In the genomic region with DNA sequence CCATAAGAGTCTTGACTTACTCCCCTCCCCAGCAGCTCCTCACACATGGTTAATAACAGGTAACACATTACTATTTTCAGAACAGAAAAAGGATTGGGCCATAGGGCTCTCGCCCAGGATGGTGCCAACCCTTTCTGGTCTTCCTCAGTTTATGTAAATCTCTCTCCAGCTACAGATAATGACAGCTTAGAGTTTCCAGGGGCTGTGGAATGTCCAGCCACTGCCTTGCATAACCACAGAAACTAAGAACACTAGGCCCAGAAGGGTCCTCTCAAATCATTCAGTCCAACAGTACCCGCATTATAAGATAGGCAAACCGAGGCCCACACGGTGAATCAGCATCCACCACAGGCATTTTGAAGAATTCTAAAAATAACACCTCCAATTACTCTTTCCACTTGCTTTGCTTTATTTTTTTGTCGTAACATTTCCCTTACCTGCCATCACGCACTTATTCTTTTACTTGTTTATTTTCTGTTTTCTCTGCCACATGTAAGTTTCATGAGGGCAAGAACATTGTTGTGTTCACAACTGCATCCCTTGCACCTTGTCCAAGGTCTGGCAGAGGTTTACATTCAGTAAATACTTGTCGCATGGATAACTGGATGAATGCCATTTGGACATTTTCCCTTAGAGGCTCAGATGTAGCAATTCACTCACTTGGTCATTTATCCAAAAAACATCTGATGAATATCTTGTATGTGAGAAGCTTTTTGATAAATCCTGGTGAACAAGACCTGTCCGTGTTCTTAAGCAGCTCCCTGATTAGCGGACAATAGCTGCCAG, we compare ENCODE assay signal across 12 cellular contexts. TPM values are rescaled to one million over a fixed set of nuclear protein-coding genes. Genes with fewer than 3 reads are reported as not detected.
DNase-seq lines count a peak whose midpoint lies in the region; ATAC-seq, FAIRE-seq and TF ChIP-seq lines count a peak whose summit lies in the region.
"Had no signal": no experiment of that assay in that cellular context is flagged by ENCODE, and none has a peak within 500 bp of the region (broad histone marks: within the 10 kb centered on the region; RNA-seq: fewer than 3 reads in every experiment).

No MANE protein-coding gene starts in this region.

- no peaks in the 10 kb centered on the region for H4K20me1 ChIP-seq in HCT116 (ENCODE audit: insufficient read depth)
- H4K20me1 ChIP-seq in keratinocyte (ENCODE audit: control insufficient read depth, extremely low read depth, insufficient read depth, low read length) = no peaks in the 10 kb centered on the region

- H3K9me3 ChIP-seq in HCT116 (ENCODE audit: control insufficient read depth in 1 of 2, insufficient read depth in 1 of 2, low read depth in 1 of 2, low read length in 2 of 2) (no peaks in the 10 kb centered on the region), keratinocyte (ENCODE audit: control insufficient read depth, low read depth, low read length) (no peaks in the 10 kb centered on the region)
- H3K9me3 ChIP-seq in CD8-positive, alpha-beta memory T cell (ENCODE audit: low read length) = no peaks in the 10 kb centered on the region
- H3K9me3 ChIP-seq: vagina had no signal

- TF ChIP-seq RAD21 in HCT116 (IDR thresholded peaks at IDR 0.05; ENCODE audit: low read depth) = no peak

- BruUV-seq in HCT116 (replicated peaks; lab: Mats Ljungman, UMichigan) = no TSS peak

- RAD21 ChIA-PET in HCT116 (lab: Charles Lee; ENCODE audit: low non-redundant PET in 1 of 2, low total read pairs in 2 of 2, uncharacterized antibody in 2 of 2, unreplicated experiment in 2 of 2) = interaction anchor here in 1 of 2 experiments (0.7 to 1.0 kb wide), 2 partner anchors 10 to 82 kb away, joined by 3 read pairs; no protein-coding TSS in a partner anchor

- peaks cover 13 to 36% (median 26%) of the 10 kb centered on the region in 3 donors for H3K4me1 Mint-ChIP-seq in CD8-positive, alpha-beta memory T cell

- H3K27me3 ChIP-seq in ACC112 (ENCODE audit: insufficient read depth, low read length) (no peaks in the 10 kb centered on the region), HCT116 (ENCODE audit: insufficient read depth, low read length) (no peaks in the 10 kb centered on the region), keratinocyte (ENCODE audit: control insufficient read depth, extremely low read depth, insufficient read depth, low read length) (no peaks in the 10 kb centered on the region)
- H3K27me3 ChIP-seq in CD8-positive, alpha-beta memory T cell (ENCODE audit: insufficient read depth, low read length, poor library complexity, severe bottlenecking) = no peaks in the 10 kb centered on the region
- H3K27me3 ChIP-seq: vagina had no signal

- no peak; the same call in 1 of the 2 replicates for ATAC-seq in HCT116
- ATAC-seq in activated naive CD4-positive, alpha-beta T cell treated with anti-CD3 and anti-CD28 coated beads, Interleukin-2, amount 50 U/mL, for 72 hours = peak; percentile 40 to 80
- no peak for ATAC-seq in GM21447 (IDR thresholded peaks at IDR 0.05; ENCODE audit: unreplicated experiment)
- ATAC-seq in HG02763 (IDR thresholded peaks at IDR 0.05; ENCODE audit: unreplicated experiment) = no peak

- H3K4me3 Mint-ChIP-seq in CD8-positive, alpha-beta memory T cell = no peak overlapping the region

- no peaks in the 10 kb centered on the region for H3K9me2 ChIP-seq in HCT116 (ENCODE audit: insufficient read depth)

- peak overlapping the region; percentile 55 for H3K27ac ChIP-seq in ACC112 (ENCODE audit: low read depth, low read length)
- H3K27ac ChIP-seq in HCT116 (ENCODE audit: low read depth, low read length) = no peak overlapping the region
- no peak overlapping the region for H3K27ac ChIP-seq in keratinocyte (ENCODE audit: control insufficient read depth, insufficient read depth, low read length)
- no peak overlapping the region for H3K27ac ChIP-seq in CD8-positive, alpha-beta memory T cell (ENCODE audit: low read depth, low read length)

- H3K27ac Mint-ChIP-seq in activated naive CD4-positive, alpha-beta T cell treated with anti-CD3 and anti-CD28 coated beads, Interleukin-2, amount 50 U/mL, for 72 hours = peak overlapping the region in 1 of 2 donors; percentile 87
- peak overlapping the region in 2 of 8 donors; percentile 48 to 75 for H3K27ac Mint-ChIP-seq in CD8-positive, alpha-beta memory T cell

- no peaks in the 10 kb centered on the region for H3K9me1 ChIP-seq in keratinocyte (ENCODE audit: control insufficient read depth, extremely low read depth, insufficient read depth, low read length)

- no peak overlapping the region for H3K9ac ChIP-seq in HCT116 (ENCODE audit: low read length)
- no peak overlapping the region for H3K9ac ChIP-seq in keratinocyte (ENCODE audit: control insufficient read depth, extremely low read depth, insufficient read depth, low read length)

- H3K4me3 ChIP-seq in ACC112 (ENCODE audit: low read depth, low read length) (peak overlapping the region; percentile 12), HCT116 (replicated peaks in 1 of 2; ENCODE audit: low read depth in 1 of 2, low read length in 2 of 2) (no peak overlapping the region), keratinocyte (ENCODE audit: control insufficient read depth in 2 of 3, extremely low read depth in 1 of 3, insufficient read depth in 2 of 3, low read depth in 1 of 3, low read length in 3 of 3) (no peak overlapping the region)
- no peak overlapping the region for H3K4me3 ChIP-seq in CD8-positive, alpha-beta memory T cell (ENCODE audit: low read length)
- H3K4me3 ChIP-seq: vagina had no signal

- H3K36me3 Mint-ChIP-seq in activated naive CD4-positive, alpha-beta T cell treated with anti-CD3 and anti-CD28 coated beads, Interleukin-2, amount 50 U/mL, for 72 hours = no peaks in the 10 kb centered on the region
- no peaks in the 10 kb centered on the region for H3K36me3 Mint-ChIP-seq in CD8-positive, alpha-beta memory T cell

- H3K36me3 ChIP-seq in ACC112 (ENCODE audit: insufficient read depth, low read length) (no peaks in the 10 kb centered on the region), HCT116 (ENCODE audit: control insufficient read depth in 1 of 2, insufficient read depth in 2 of 2, low read length in 2 of 2) (no peaks in the 10 kb centered on the region), keratinocyte (ENCODE audit: control insufficient read depth in 2 of 2, extremely low read depth in 1 of 2, insufficient read depth in 2 of 2, low read length in 2 of 2) (no peaks in the 10 kb centered on the region)
- no peaks in the 10 kb centered on the region for H3K36me3 ChIP-seq in CD8-positive, alpha-beta memory T cell (ENCODE audit: insufficient read depth, low read length)
- H3K36me3 ChIP-seq: vagina had no signal

- CTCF ChIA-PET in HCT116 (lab: Charles Lee) = interaction anchor here (1.4 kb wide), 1 partner anchor 82 kb away, joined by 7 read pairs; no protein-coding TSS in a partner anchor
- CTCF ChIA-PET in CD8-positive, alpha-beta memory T cell (lab: Charles Lee) = interaction anchor here (1.0 to 1.3 kb wide), 5 partner anchors 9 to 36 kb away, joined by 3 to 4 read pairs (median 3); partner anchors contain the start of gene SYS1

- H3K79me2 ChIP-seq in ACC112 (ENCODE audit: control insufficient read depth, insufficient read depth, low read length, unreplicated experiment) (no peaks in the 10 kb centered on the region), HCT116 (ENCODE audit: insufficient read depth, low read length) (no peaks in the 10 kb centered on the region), keratinocyte (ENCODE audit: control insufficient read depth, insufficient read depth, low read length) (no peaks in the 10 kb centered on the region)

- POLR2A ChIA-PET in HCT116 (lab: Charles Lee) = interaction anchor here (1.0 to 1.2 kb wide), 2 partner anchors 8 to 24 kb away, joined by 4 read pairs; partner anchors contain the start of gene TP53TG5
- POLR2A ChIA-PET in CD8-positive, alpha-beta memory T cell (lab: Charles Lee) = no interaction called here

- H3K9me3 Mint-ChIP-seq in activated naive CD4-positive, alpha-beta T cell treated with anti-CD3 and anti-CD28 coated beads, Interleukin-2, amount 50 U/mL, for 72 hours = no peaks in the 10 kb centered on the region
- no peaks in the 10 kb centered on the region for H3K9me3 Mint-ChIP-seq in CD8-positive, alpha-beta memory T cell

- H3K4me2 ChIP-seq in HCT116 (ENCODE audit: low read length) = peak overlapping the region; percentile 49
- H3K4me2 ChIP-seq in keratinocyte (ENCODE audit: control insufficient read depth, extremely low read depth, insufficient read depth, low read depth, low read length) = peak overlapping the region; percentile 72

- H3K27me3 Mint-ChIP-seq in CD8-positive, alpha-beta memory T cell = no peaks in the 10 kb centered on the region

- DNase-seq in HCT116 (ENCODE audit: low read depth, low spot score) = no peak
- DNase-seq in activated naive CD4-positive, alpha-beta T cell treated with anti-CD3 and anti-CD28 coated beads, Interleukin-2, amount 50 U/mL, for 72 hours (ENCODE audit: low spot score in 2 of 2) = no peak
- no peak for DNase-seq in keratinocyte (ENCODE audit: low read depth, low spot score)
- no peak for DNase-seq in NOMO-1 (lab: John Stamatoyannopoulos, UW; ENCODE audit: unreplicated experiment in 2 of 2)
- no peak for DNase-seq in CD8-positive, alpha-beta memory T cell
- DNase-seq: COR-L47, NCI-H2081, SHP77 had no signal

- peaks cover 44% of the 10 kb centered on the region for H3K4me1 ChIP-seq in ACC112 (ENCODE audit: control insufficient read depth, insufficient read depth, low read length, unreplicated experiment)
- H3K4me1 ChIP-seq in HCT116 (ENCODE audit: control insufficient read depth in 1 of 2, insufficient read depth in 2 of 2, low read length in 2 of 2) = peaks cover 42 to 53% of the 10 kb centered on the region in 2 experiments
- peaks cover 40% of the 10 kb centered on the region for H3K4me1 ChIP-seq in keratinocyte (ENCODE audit: control insufficient read depth, extremely low read depth, insufficient read depth, low read length)
- H3K4me1 ChIP-seq in CD8-positive, alpha-beta memory T cell (ENCODE audit: insufficient read depth, low read length) = no peaks in the 10 kb centered on the region

- dilution Hi-C loops in keratinocyte (cut with MboI; ENCODE audit: extremely low pct_ligation_motif_present, low sequenced_read_pairs) = no loop called here

- no peak for FAIRE-seq in keratinocyte (lab: Jason Lieb, UNC)

- TF ChIP-seq CTCF in HCT116 (IDR thresholded peaks at IDR 0.05 in 2 of 3, conservative IDR thresholded peaks at IDR 0.05 in 1 of 3; ENCODE audit: borderline replicate concordance in 1 of 3, insufficient read depth in 1 of 3, low read depth in 2 of 3, low read length in 2 of 3) (no peak), keratinocyte (optimal IDR thresholded peaks at IDR 0.05 in 1 of 3, IDR thresholded peaks at IDR 0.05 in 1 of 3, conservative IDR thresholded peaks at IDR 0.05 in 1 of 3; ENCODE audit: extremely low read depth in 1 of 3, insufficient read depth in 2 of 3, low read length in 3 of 3) (no peak)

- TF ChIP-seq POLR2A in HCT116 (IDR thresholded peaks at IDR 0.05; ENCODE audit: borderline replicate concordance, extremely low read depth, insufficient read depth, insufficient read length) = no peak

- H2AFZ ChIP-seq in ACC112 (ENCODE audit: low read length, unreplicated experiment) (no peak overlapping the region), HCT116 (ENCODE audit: low read depth, low read length, poor library complexity, severe bottlenecking) (no peak overlapping the region), keratinocyte (ENCODE audit: control insufficient read depth, low read length) (no peak overlapping the region)

- intact Hi-C loops in HCT116 (cut with micrococcal nuclease) = no loop called here

RNA-seq across cellular contexts. Expression of gene SDC4, which starts 6.4 kb away (rescaled TPM):
- 100 TPM for total RNA-seq in HCT116 (2021; ENCODE audit: unreplicated experiment)
- 115 and 117 TPM in 2 replicates for polyA plus RNA-seq in HCT116 (2012)
- 10 to 100 TPM; 23.5 to 33.0 TPM for total RNA-seq in activated naive CD4-positive, alpha-beta T cell treated with anti-CD3 and anti-CD28 coated beads, Interleukin-2, amount 50 U/mL, for 72 hours
- polyA plus RNA-seq in keratinocyte = 114 to 206 TPM (median 140 TPM) in 3 replicates
- 28.2 TPM for polyA plus RNA-seq in keratinocyte (2011; ENCODE audit: low read depth)
- polyA plus RNA-seq in keratinocyte (2011; cell fraction: cytosol; rRNA removed) = 68.5 and 78.5 TPM in 2 replicates
- polyA plus RNA-seq in keratinocyte (2011; cell fraction: nucleus; rRNA removed) = 189 and 212 TPM in 2 replicates
- 187 and 229 TPM in 2 replicates for polyA plus RNA-seq in keratinocyte (2012; ENCODE audit: low replicate concordance)
- polyA minus RNA-seq in keratinocyte = 183 to 252 TPM (median 197 TPM) in 3 replicates
- 145 TPM for polyA minus RNA-seq in keratinocyte (2011; cell fraction: cytosol; rRNA and poly(A)+ RNA removed)
- 171 and 233 TPM in 2 replicates for polyA minus RNA-seq in keratinocyte (2011; cell fraction: nucleus; rRNA and poly(A)+ RNA removed)
- total RNA-seq in CD8-positive, alpha-beta memory T cell = 10 to 100 TPM; 91.3 to 98.1 TPM
- polyA plus RNA-seq in CD8-positive, alpha-beta memory T cell = 1.5 TPM

RNA-seq across cellular contexts. Expression of gene SYS1, which starts 8.3 kb away (rescaled TPM):
- total RNA-seq in HCT116 (2021; ENCODE audit: unreplicated experiment) = 20.5 TPM
- 21.2 and 26.3 TPM in 2 replicates for polyA plus RNA-seq in HCT116 (2012)
- 10 to 100 TPM; 28.0 to 33.3 TPM for total RNA-seq in activated naive CD4-positive, alpha-beta T cell treated with anti-CD3 and anti-CD28 coated beads, Interleukin-2, amount 50 U/mL, for 72 hours
- 16.8 to 29.8 TPM (median 22.0 TPM) in 3 replicates for polyA plus RNA-seq in keratinocyte
- polyA plus RNA-seq in keratinocyte (2011; ENCODE audit: low read depth) = 2.4 TPM
- 18.0 and 21.4 TPM in 2 replicates for polyA plus RNA-seq in keratinocyte (2011; cell fraction: cytosol; rRNA removed)
- 17.8 and 20.3 TPM in 2 replicates for polyA plus RNA-seq in keratinocyte (2011; cell fraction: nucleus; rRNA removed)
- 13.0 and 16.6 TPM in 2 replicates for polyA plus RNA-seq in keratinocyte (2012; ENCODE audit: low replicate concordance)
- 41.4 to 75.8 TPM (median 52.7 TPM) in 3 replicates for polyA minus RNA-seq in keratinocyte
- polyA minus RNA-seq in keratinocyte (2011; cell fraction: cytosol; rRNA and poly(A)+ RNA removed) = 55.8 TPM
- polyA minus RNA-seq in keratinocyte (2011; cell fraction: nucleus; rRNA and poly(A)+ RNA removed) = 14.1 and 18.9 TPM in 2 replicates
- total RNA-seq in CD8-positive, alpha-beta memory T cell = 10 to 100 TPM; 48.3 to 54.0 TPM
- polyA plus RNA-seq in CD8-positive, alpha-beta memory T cell = 40.1 TPM

RNA-seq across cellular contexts. Expression of gene TP53TG5, which starts 23.5 kb away (rescaled TPM):
- total RNA-seq in HCT116 (2021; ENCODE audit: unreplicated experiment) = 0.76 TPM
- polyA plus RNA-seq in HCT116 (2012) = 0.34 and 0.64 TPM in 2 replicates
- under 1 TPM; 0.16 to 0.45 TPM for total RNA-seq in activated naive CD4-positive, alpha-beta T cell treated with anti-CD3 and anti-CD28 coated beads, Interleukin-2, amount 50 U/mL, for 72 hours
- not detected in 3 replicates for polyA plus RNA-seq in keratinocyte
- polyA plus RNA-seq in keratinocyte (2011; ENCODE audit: low read depth) = not detected
- not detected in 2 replicates for polyA plus RNA-seq in keratinocyte (2011; cell fraction: cytosol; rRNA removed)
- 0.22 TPM in 1 of 2 replicates, not detected in the other for polyA plus RNA-seq in keratinocyte (2011; cell fraction: nucleus; rRNA removed)
- 0.34 and 0.44 TPM in 2 replicates for polyA plus RNA-seq in keratinocyte (2012; ENCODE audit: low replicate concordance)
- not detected in 3 replicates for polyA minus RNA-seq in keratinocyte
- polyA minus RNA-seq in keratinocyte (2011; cell fraction: cytosol; rRNA and poly(A)+ RNA removed) = not detected
- not detected in 2 replicates for polyA minus RNA-seq in keratinocyte (2011; cell fraction: nucleus; rRNA and poly(A)+ RNA removed)
- total RNA-seq in CD8-positive, alpha-beta memory T cell = not detected
- not detected for polyA plus RNA-seq in CD8-positive, alpha-beta memory T cell
- total RNA-seq: vagina had no signal

RNA-seq across cellular contexts. Expression of gene MATN4, which starts 46.5 kb away (rescaled TPM):
- total RNA-seq in HCT116 (2021; ENCODE audit: unreplicated experiment) = 0.64 TPM
- 0.61 and 0.62 TPM in 2 replicates for polyA plus RNA-seq in HCT116 (2012)
- 1 to 10 TPM in 1 of 2 donors, under 1 TPM in 1; 0.11 to 1.4 TPM for total RNA-seq in activated naive CD4-positive, alpha-beta T cell treated with anti-CD3 and anti-CD28 coated beads, Interleukin-2, amount 50 U/mL, for 72 hours
- 0.08 TPM in 1 of 3 replicates, not detected in the others for polyA plus RNA-seq in keratinocyte
- polyA plus RNA-seq in keratinocyte (2011; ENCODE audit: low read depth) = 0.12 TPM
- not detected in 2 replicates for polyA plus RNA-seq in keratinocyte (2011; cell fraction: cytosol; rRNA removed)
- polyA plus RNA-seq in keratinocyte (2011; cell fraction: nucleus; rRNA removed) = 0.05 and 0.16 TPM in 2 replicates
- 0.17 TPM in 1 of 2 replicates, not detected in the other for polyA plus RNA-seq in keratinocyte (2012; ENCODE audit: low replicate concordance)
- not detected in 3 replicates for polyA minus RNA-seq in keratinocyte
- polyA minus RNA-seq in keratinocyte (2011; cell fraction: cytosol; rRNA and poly(A)+ RNA removed) = not detected
- not detected in 2 replicates for polyA minus RNA-seq in keratinocyte (2011; cell fraction: nucleus; rRNA and poly(A)+ RNA removed)
- under 1 TPM in 1 of 2 experiments, not detected in 1; 0.22 TPM for total RNA-seq in CD8-positive, alpha-beta memory T cell
- polyA plus RNA-seq in CD8-positive, alpha-beta memory T cell = not detected
- total RNA-seq: vagina had no signal

RNA-seq across cellular contexts. Expression of gene RBPJL, which starts 48.0 kb away (rescaled TPM):
- total RNA-seq in HCT116 (2021; ENCODE audit: unreplicated experiment) = not detected
- 0.05 and 0.08 TPM in 2 replicates for polyA plus RNA-seq in HCT116 (2012)
- total RNA-seq in activated naive CD4-positive, alpha-beta T cell treated with anti-CD3 and anti-CD28 coated beads, Interleukin-2, amount 50 U/mL, for 72 hours = not detected
- not detected in 3 replicates for polyA plus RNA-seq in keratinocyte
- not detected for polyA plus RNA-seq in keratinocyte (2011; ENCODE audit: low read depth)
- not detected in 2 replicates for polyA plus RNA-seq in keratinocyte (2011; cell fraction: cytosol; rRNA removed)
- not detected in 2 replicates for polyA plus RNA-seq in keratinocyte (2011; cell fraction: nucleus; rRNA removed)
- not detected in 2 replicates for polyA plus RNA-seq in keratinocyte (2012; ENCODE audit: low replicate concordance)
- not detected in 3 replicates for polyA minus RNA-seq in keratinocyte
- polyA minus RNA-seq in keratinocyte (2011; cell fraction: cytosol; rRNA and poly(A)+ RNA removed) = not detected
- polyA minus RNA-seq in keratinocyte (2011; cell fraction: nucleus; rRNA and poly(A)+ RNA removed) = not detected in 2 replicates
- total RNA-seq in CD8-positive, alpha-beta memory T cell = not detected
- polyA plus RNA-seq in CD8-positive, alpha-beta memory T cell = not detected
- total RNA-seq: vagina had no signal

Comparison
In these comparisons a context has a peak if more than half of its experiments do, and no peak if none do; other contexts are left out.
1. ATAC-seq: peak in activated naive CD4-positive, alpha-beta T cell treated with anti-CD3 and anti-CD28 coated beads, Interleukin-2, amount 50 U/mL, for 72 hours (2 of 2); none in HCT116 (single experiment), GM21447 (single experiment) and HG02763 (single experiment).